ENCODE assay signal across 1 cellular context in the genomic region with DNA sequence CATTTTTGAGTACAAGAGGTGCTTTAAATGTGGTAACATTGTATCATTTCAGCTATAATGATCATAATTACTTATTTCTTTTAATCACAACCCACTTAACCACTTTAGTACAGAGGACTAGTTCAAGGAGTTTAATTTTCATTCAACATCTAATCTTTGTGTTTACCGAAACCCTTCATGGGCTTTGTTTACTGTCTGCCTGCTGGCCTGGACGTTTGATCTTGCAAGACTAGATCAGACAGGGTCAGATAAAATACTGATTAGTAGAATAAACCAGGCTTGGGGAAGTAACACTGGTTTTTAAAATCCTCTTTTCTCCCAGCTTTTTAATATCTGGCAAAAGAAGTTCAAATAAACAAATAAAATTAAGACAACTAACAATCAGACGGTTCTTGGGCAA.
TF ChIP-seq lines count a peak whose summit lies in the region.

No MANE protein-coding gene starts in this region.

TF ChIP-seq in GM23338, 12 proteins besides CTCF, POLR2A, EP300 and RAD21 (continued from another document):
- TF ChIP-seq, protein P1, sequence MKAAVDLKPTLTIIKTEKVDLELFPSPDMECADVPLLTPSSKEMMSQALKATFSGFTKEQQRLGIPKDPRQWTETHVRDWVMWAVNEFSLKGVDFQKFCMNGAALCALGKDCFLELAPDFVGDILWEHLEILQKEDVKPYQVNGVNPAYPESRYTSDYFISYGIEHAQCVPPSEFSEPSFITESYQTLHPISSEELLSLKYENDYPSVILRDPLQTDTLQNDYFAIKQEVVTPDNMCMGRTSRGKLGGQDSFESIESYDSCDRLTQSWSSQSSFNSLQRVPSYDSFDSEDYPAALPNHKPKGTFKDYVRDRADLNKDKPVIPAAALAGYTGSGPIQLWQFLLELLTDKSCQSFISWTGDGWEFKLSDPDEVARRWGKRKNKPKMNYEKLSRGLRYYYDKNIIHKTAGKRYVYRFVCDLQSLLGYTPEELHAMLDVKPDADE (IDR thresholded peaks at IDR 0.05) = no peak
